In genomic region chr10:102716900-102717565, GRCh38 we compare ENCODE assay signal across 7 cellular contexts. TPM values are rescaled to one million over a fixed set of nuclear protein-coding genes. Genes with fewer than 3 reads are reported as not detected.
DNase-seq lines count a peak whose midpoint lies in the region; ATAC-seq and TF ChIP-seq lines count a peak whose summit lies in the region.
"Not testable (repeated sequence)": the region's sequence is repeated elsewhere in the genome, so short reads cannot be mapped to it uniquely, and the experiment has no call there.

No MANE protein-coding gene starts in this region.

- not testable (repeated sequence) for H3K36me3 ChIP-seq in left ventricle myocardium inferior

- not testable (repeated sequence) for TF ChIP-seq POLR2A in NB4 (IDR thresholded peaks at IDR 0.05; ENCODE audit: extremely low read depth, insufficient read length)

- H3K9me3 Mint-ChIP-seq in activated CD4-positive, alpha-beta T cell treated with anti-CD3 and anti-CD28 coated beads, Interleukin-2, amount 10 ng/mL, durations not matched to agents 24 days and 14 days; activated naive CD8-positive, alpha-beta T cell treated with anti-CD3 and anti-CD28 coated beads for 36 hours; natural killer cell treated with Interleukin-12 subunit alpha and Interleukin-12 subunit beta and Interleukin-15 and Interleukin-18, amount 100 ng/mL, for 72 hours: not testable (repeated sequence)

- intact Hi-C loops in activated CD4-positive, alpha-beta T cell treated with anti-CD3 and anti-CD28 coated beads, Interleukin-2, amount 10 ng/mL, durations not matched to agents 24 days and 14 days (cut with micrococcal nuclease); left ventricle myocardium inferior (cut with micrococcal nuclease): not testable (repeated sequence)

- not testable (repeated sequence) for TF ChIP-seq CTCF in NB4 (IDR thresholded peaks at IDR 0.05; ENCODE audit: low read depth, low read length); left ventricle myocardium inferior (IDR thresholded peaks at IDR 0.05; ENCODE audit: borderline replicate concordance)

- peaks cover 45% of the 10 kb centered on the region for H3K4me1 ChIP-seq in left ventricle myocardium inferior

- peaks cover 27% of the 10 kb centered on the region for H3K36me3 Mint-ChIP-seq in activated CD4-positive, alpha-beta T cell treated with anti-CD3 and anti-CD28 coated beads, Interleukin-2, amount 10 ng/mL, durations not matched to agents 24 days and 14 days (ENCODE audit: low read depth)
- H3K36me3 Mint-ChIP-seq in activated naive CD8-positive, alpha-beta T cell treated with anti-CD3 and anti-CD28 coated beads for 36 hours = peaks cover 30% of the 10 kb centered on the region
- not testable (repeated sequence) for H3K36me3 Mint-ChIP-seq in natural killer cell treated with Interleukin-12 subunit alpha and Interleukin-12 subunit beta and Interleukin-15 and Interleukin-18, amount 100 ng/mL, for 72 hours

- H3K27me3 ChIP-seq in left ventricle myocardium inferior (ENCODE audit: low read depth) = not testable (repeated sequence)

- H3K27ac Mint-ChIP-seq in activated CD4-positive, alpha-beta T cell treated with anti-CD3 and anti-CD28 coated beads, Interleukin-2, amount 10 ng/mL, durations not matched to agents 24 days and 14 days; activated naive CD8-positive, alpha-beta T cell treated with anti-CD3 and anti-CD28 coated beads for 36 hours; natural killer cell treated with Interleukin-12 subunit alpha and Interleukin-12 subunit beta and Interleukin-15 and Interleukin-18, amount 100 ng/mL, for 72 hours: not testable (repeated sequence)

- peak; percentile 12 for DNase-seq in ELF-1 (ENCODE audit: low read depth, low spot score)
- DNase-seq in NB4 (ENCODE audit: low read depth); activated CD4-positive, alpha-beta T cell treated with anti-CD3 and anti-CD28 coated beads, Interleukin-2, amount 10 ng/mL, durations not matched to agents 24 days and 14 days; activated naive CD8-positive, alpha-beta T cell treated with anti-CD3 and anti-CD28 coated beads for 36 hours; left ventricle myocardium inferior; natural killer cell treated with Interleukin-12 subunit alpha and Interleukin-12 subunit beta and Interleukin-15 and Interleukin-18, amount 100 ng/mL, for 72 hours (ENCODE audit: low spot score): not testable (repeated sequence)
- DNase-seq in stimulated activated CD8-positive, alpha-beta memory T cell treated with anti-CD3 and anti-CD28 coated beads, Interleukin-4, amount 100 ng/mL, for 48 hours = peak; percentile 2

- peaks cover 44% of the 10 kb centered on the region for H3K4me1 Mint-ChIP-seq in activated CD4-positive, alpha-beta T cell treated with anti-CD3 and anti-CD28 coated beads, Interleukin-2, amount 10 ng/mL, durations not matched to agents 24 days and 14 days
- H3K4me1 Mint-ChIP-seq in activated naive CD8-positive, alpha-beta T cell treated with anti-CD3 and anti-CD28 coated beads for 36 hours = peaks cover 54% of the 10 kb centered on the region
- peaks cover 19 to 42% of the 10 kb centered on the region in 2 donors for H3K4me1 Mint-ChIP-seq in natural killer cell treated with Interleukin-12 subunit alpha and Interleukin-12 subunit beta and Interleukin-15 and Interleukin-18, amount 100 ng/mL, for 72 hours (ENCODE audit: low read depth in 2 of 2)

- ATAC-seq in natural killer cell treated with Interleukin-12 subunit alpha and Interleukin-12 subunit beta and Interleukin-15 and Interleukin-18, amount 100 ng/mL, for 72 hours = not testable (repeated sequence)

- H3K9me3 ChIP-seq in left ventricle myocardium inferior (replicated peaks) = not testable (repeated sequence)

- not testable (repeated sequence) for H3K27me3 Mint-ChIP-seq in activated CD4-positive, alpha-beta T cell treated with anti-CD3 and anti-CD28 coated beads, Interleukin-2, amount 10 ng/mL, durations not matched to agents 24 days and 14 days; activated naive CD8-positive, alpha-beta T cell treated with anti-CD3 and anti-CD28 coated beads for 36 hours; natural killer cell treated with Interleukin-12 subunit alpha and Interleukin-12 subunit beta and Interleukin-15 and Interleukin-18, amount 100 ng/mL, for 72 hours

- H3K4me3 ChIP-seq in NB4 (ENCODE audit: low read depth, low read length) = peak overlapping the region; percentile 1
- H3K4me3 ChIP-seq in left ventricle myocardium inferior = not testable (repeated sequence)

- peak overlapping the region; percentile 44 for H3K4me3 Mint-ChIP-seq in activated CD4-positive, alpha-beta T cell treated with anti-CD3 and anti-CD28 coated beads, Interleukin-2, amount 10 ng/mL, durations not matched to agents 24 days and 14 days
- H3K4me3 Mint-ChIP-seq in activated naive CD8-positive, alpha-beta T cell treated with anti-CD3 and anti-CD28 coated beads for 36 hours = peak overlapping the region; percentile 41
- H3K4me3 Mint-ChIP-seq in natural killer cell treated with Interleukin-12 subunit alpha and Interleukin-12 subunit beta and Interleukin-15 and Interleukin-18, amount 100 ng/mL, for 72 hours = peak overlapping the region; percentile 68

- peak overlapping the region; percentile 81 for H3K27ac ChIP-seq in left ventricle myocardium inferior (replicated peaks)

RNA-seq across cellular contexts. Expression of gene SFXN2, which starts 2.6 kb away (rescaled TPM):
- 38.7 TPM in 2 replicates for total RNA-seq in activated CD4-positive, alpha-beta T cell treated with anti-CD3 and anti-CD28 coated beads, Interleukin-2, amount 10 ng/mL, durations not matched to agents 24 days and 14 days
- total RNA-seq in activated naive CD8-positive, alpha-beta T cell treated with anti-CD3 and anti-CD28 coated beads for 36 hours = 10 to 100 TPM; 23.6 to 28.0 TPM
- total RNA-seq in left ventricle myocardium inferior = 1.6 TPM
- total RNA-seq in natural killer cell treated with Interleukin-12 subunit alpha and Interleukin-12 subunit beta and Interleukin-15 and Interleukin-18, amount 100 ng/mL, for 72 hours = 10 to 100 TPM; 13.2 to 39.6 TPM

RNA-seq across cellular contexts. Expression of gene ARL3, which starts 2.8 kb away (rescaled TPM):
- total RNA-seq in activated CD4-positive, alpha-beta T cell treated with anti-CD3 and anti-CD28 coated beads, Interleukin-2, amount 10 ng/mL, durations not matched to agents 24 days and 14 days = 6.3 and 6.4 TPM in 2 replicates
- total RNA-seq in activated naive CD8-positive, alpha-beta T cell treated with anti-CD3 and anti-CD28 coated beads for 36 hours = 1 to 10 TPM; 5.7 to 6.2 TPM
- 13.4 TPM for total RNA-seq in left ventricle myocardium inferior
- 1 to 10 TPM; 3.0 to 4.5 TPM for total RNA-seq in natural killer cell treated with Interleukin-12 subunit alpha and Interleukin-12 subunit beta and Interleukin-15 and Interleukin-18, amount 100 ng/mL, for 72 hours

RNA-seq across cellular contexts. Expression of gene WBP1L, which starts 26.7 kb away (rescaled TPM):
- total RNA-seq in activated CD4-positive, alpha-beta T cell treated with anti-CD3 and anti-CD28 coated beads, Interleukin-2, amount 10 ng/mL, durations not matched to agents 24 days and 14 days = 15.6 and 15.8 TPM in 2 replicates
- total RNA-seq in activated naive CD8-positive, alpha-beta T cell treated with anti-CD3 and anti-CD28 coated beads for 36 hours = 10 to 100 TPM; 11.8 to 12.0 TPM
- total RNA-seq in left ventricle myocardium inferior = 22.6 TPM
- total RNA-seq in natural killer cell treated with Interleukin-12 subunit alpha and Interleukin-12 subunit beta and Interleukin-15 and Interleukin-18, amount 100 ng/mL, for 72 hours = 10 to 100 TPM; 21.0 to 33.1 TPM
